7 cellular contexts compared by ENCODE assay signal in genomic region chr1:1889847-1890505, GRCh38. TPM values are rescaled to one million over a fixed set of nuclear protein-coding genes. Genes with fewer than 3 reads are reported as not detected.
DNase-seq lines count a peak whose midpoint lies in the region; ATAC-seq and TF ChIP-seq lines count a peak whose summit lies in the region.

No MANE protein-coding gene starts in this region.

- under 1% methylated on average over 88 of the region's 88 CpGs for WGBS in urinary bladder

- peaks cover 2% of the 10 kb centered on the region for H3K4me1 ChIP-seq in urinary bladder (ENCODE audit: insufficient read depth)

- H3K27ac ChIP-seq in urinary bladder (ENCODE audit: low read depth) = peak overlapping the region; percentile 99

- in situ Hi-C loops in GM13976 (cut with MboI; ENCODE audit: low sequenced_read_pairs, unreplicated experiment) = no loop called here

- peak overlapping the region; percentile 86 for H3K27ac Mint-ChIP-seq in HFFc6
- peak overlapping the region; percentile 79 to 93 (median 80) for H3K27ac Mint-ChIP-seq in nephron

- ATAC-seq in activated T-cell treated with anti-CD3 and anti-CD28 coated beads, Interleukin-2, amount 50 U/mL, for 4 hours = peak; percentile 41 to 44

- peak overlapping the region; percentile 97 for H3K4me3 ChIP-seq in urinary bladder (ENCODE audit: low read depth, low read length)

- H3K9me3 Mint-ChIP-seq in HFFc6 (no peaks in the 10 kb centered on the region), nephron (no peaks in the 10 kb centered on the region)
- no peaks in the 10 kb centered on the region for H3K9me3 Mint-ChIP-seq in activated T-cell treated with anti-CD3 and anti-CD28 coated beads, Interleukin-2, amount 50 U/mL, for 4 hours

- peak; percentile 78 for DNase-seq in GM13976 (ENCODE audit: low spot score)
- DNase-seq in HFFc6 = peak; percentile 33
- DNase-seq in NCI-H510A (lab: John Stamatoyannopoulos, UW) = peak; percentile 48
- no peak for DNase-seq in activated T-cell treated with anti-CD3 and anti-CD28 coated beads, Interleukin-2, amount 50 U/mL, for 4 hours
- peak; percentile 32 for DNase-seq in fibroblast of gingiva (ENCODE audit: low read depth)

- H3K4me1 Mint-ChIP-seq in HFFc6 (ENCODE audit: low read depth) (peaks cover 47% of the 10 kb centered on the region), nephron (peaks cover 42% of the 10 kb centered on the region)
- H3K4me1 Mint-ChIP-seq in activated T-cell treated with anti-CD3 and anti-CD28 coated beads, Interleukin-2, amount 50 U/mL, for 4 hours (ENCODE audit: low read depth) = peaks cover 55% of the 10 kb centered on the region

- H3K4me3 Mint-ChIP-seq in HFFc6 (peak overlapping the region; percentile 95), nephron (peak overlapping the region; percentile 87 to 91 (median 89))
- peak overlapping the region; percentile 87 for H3K4me3 Mint-ChIP-seq in activated T-cell treated with anti-CD3 and anti-CD28 coated beads, Interleukin-2, amount 50 U/mL, for 4 hours

- H3K36me3 Mint-ChIP-seq in HFFc6 (ENCODE audit: low read depth) (peaks cover 22% of the 10 kb centered on the region), nephron (ENCODE audit: low read depth) (peaks cover 15% of the 10 kb centered on the region)
- no peaks in the 10 kb centered on the region for H3K36me3 Mint-ChIP-seq in activated T-cell treated with anti-CD3 and anti-CD28 coated beads, Interleukin-2, amount 50 U/mL, for 4 hours (ENCODE audit: insufficient read depth)

- H3K36me3 ChIP-seq in urinary bladder (ENCODE audit: insufficient read depth) = no peaks in the 10 kb centered on the region

- H3K27me3 Mint-ChIP-seq in HFFc6 (ENCODE audit: insufficient read depth) (peaks cover 3% of the 10 kb centered on the region), nephron (ENCODE audit: low read depth) (peaks cover 4% of the 10 kb centered on the region)
- no peaks in the 10 kb centered on the region for H3K27me3 Mint-ChIP-seq in activated T-cell treated with anti-CD3 and anti-CD28 coated beads, Interleukin-2, amount 50 U/mL, for 4 hours (ENCODE audit: low read depth)

- TF ChIP-seq CTCF in GM13976 (IDR thresholded peaks at IDR 0.05; ENCODE audit: borderline replicate concordance, control extremely low read depth, extremely low read depth, insufficient read depth, missing control alignments) (no peak), HFFc6 (IDR thresholded peaks at IDR 0.05) (no peak), nephron (IDR thresholded peaks at IDR 0.05; ENCODE audit: unreplicated experiment in 3 of 3) (no peak)

RNA-seq across cellular contexts. Expression of gene GNB1, which starts 0.9 kb away (rescaled TPM):
- total RNA-seq in HFFc6 (2021; fragmentation: NEBNext Ultra II Directional; extraction: Animal tissue kit (Norgen Biotek cat#: 25700)) = 100 to 1,000 TPM; 502 to 618 (median 574) TPM
- 100 to 1,000 TPM; 354 to 395 (median 387) TPM for total RNA-seq in activated T-cell treated with anti-CD3 and anti-CD28 coated beads, Interleukin-2, amount 50 U/mL, for 4 hours
- 123 TPM for total RNA-seq in urinary bladder
- polyA plus RNA-seq in urinary bladder = 200 TPM

RNA-seq across cellular contexts. Expression of gene CALML6, which starts 25.1 kb away (rescaled TPM):
- total RNA-seq in HFFc6 (2021; fragmentation: NEBNext Ultra II Directional; extraction: Animal tissue kit (Norgen Biotek cat#: 25700)) = under 1 TPM in 5 of 6 experiments, not detected in 1; 0.11 to 0.95 (median 0.48) TPM
- total RNA-seq in activated T-cell treated with anti-CD3 and anti-CD28 coated beads, Interleukin-2, amount 50 U/mL, for 4 hours = under 1 TPM; 0.38 to 0.61 (median 0.51) TPM
- 0.37 TPM for total RNA-seq in urinary bladder
- polyA plus RNA-seq in urinary bladder = 0.22 TPM

RNA-seq across cellular contexts. Expression of gene TMEM52, which starts 29.1 kb away (rescaled TPM):
- under 1 TPM in 3 of 6 experiments, not detected in 3; 0.21 to 0.38 (median 0.25) TPM for total RNA-seq in HFFc6 (2021; fragmentation: NEBNext Ultra II Directional; extraction: Animal tissue kit (Norgen Biotek cat#: 25700))
- total RNA-seq in activated T-cell treated with anti-CD3 and anti-CD28 coated beads, Interleukin-2, amount 50 U/mL, for 4 hours = 1 to 10 TPM; 2.4 to 3.5 (median 2.5) TPM
- not detected for total RNA-seq in urinary bladder
- 1.0 TPM for polyA plus RNA-seq in urinary bladder
